In the genomic region with DNA sequence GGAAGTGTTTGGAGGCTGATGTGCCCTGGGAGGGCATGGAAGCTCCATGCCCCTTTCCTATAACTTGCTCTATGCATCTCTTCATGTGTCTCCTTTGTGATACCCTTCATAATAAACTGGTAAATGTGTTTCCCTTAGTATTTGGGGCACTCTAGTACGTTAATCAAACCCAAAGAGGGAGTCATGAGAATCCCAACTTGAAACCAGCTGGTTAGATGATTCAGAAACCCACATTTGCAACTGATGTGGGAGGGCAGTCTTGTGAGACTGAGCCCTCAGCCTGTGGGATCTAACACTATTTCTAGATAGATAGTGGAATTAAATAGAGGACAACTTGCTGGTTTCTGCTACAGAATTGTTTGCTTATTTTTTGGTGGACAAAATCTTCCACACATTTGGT, we compare ENCODE assay signal across 35 cellular contexts. TPM values are rescaled to one million over a fixed set of nuclear protein-coding genes. Genes with fewer than 3 reads are reported as not detected.
A peak's percentile ranks its signal among the peaks of the same experiment; 100 is the strongest.
DNase-seq lines count a peak whose midpoint lies in the region; ATAC-seq and TF ChIP-seq lines count a peak whose summit lies in the region.
"Had no signal": no experiment of that assay in that cellular context is flagged by ENCODE, and none has a peak within 500 bp of the region (broad histone marks: within the 10 kb centered on the region; RNA-seq: fewer than 3 reads in every experiment).

No MANE protein-coding gene starts in this region.

- no peaks in the 10 kb centered on the region for H3K36me3 Mint-ChIP-seq in activated T-helper 17 cell treated with anti-CD3 and anti-CD28 coated beads, Interleukin-2, amount 50 U/mL, for 72 hours (ENCODE audit: low read depth)
- no peaks in the 10 kb centered on the region for H3K36me3 Mint-ChIP-seq in type B pancreatic cell

- DNase-seq in A172 (ENCODE audit: low spot score) (peak; percentile 40), HS-27A (ENCODE audit: low read depth) (peak; percentile 34), myocyte (ENCODE audit: low read depth) (peak; percentile 72), testis (no peak), type B pancreatic cell (ENCODE audit: extremely low spot score, unreplicated experiment) (no peak)
- DNase-seq: activated CD4-positive, alpha-beta T cell treated with anti-CD3 and anti-CD28 coated beads, Interleukin-2, amount 10 ng/mL, durations not matched to agents 7 days and 5 days; activated naive CD4-positive, alpha-beta T cell; activated T-cell treated with anti-CD3 and anti-CD28 coated beads, Interleukin-2, amount 50 U/mL, for 1 hour; C1 segment of cervical spinal cord; central memory CD4-positive, alpha-beta T cell; COR-L47; DMS53; endodermal cell; esophagus squamous epithelium; HCEC 1CT; hypothalamus; immature natural killer cell; left colon; NCI-H1417 treated with DMSO at 0.1 percent for 48 hours; NCI-H2029 treated with DMSO at 0.1 percent for 48 hours; NCI-H526; SJCRH30; stimulated activated CD4-positive, alpha-beta T cell treated with anti-CD3 and anti-CD28 coated beads, Interleukin-4, amount 100 ng/mL, for 24 hours; SW 1271; WERI-Rb-1 had no signal

- no peak overlapping the region for H3K27ac Mint-ChIP-seq in activated T-helper 17 cell treated with anti-CD3 and anti-CD28 coated beads, Interleukin-2, amount 50 U/mL, for 72 hours
- H3K27ac Mint-ChIP-seq in type B pancreatic cell: no peak overlapping the region
- H3K27ac Mint-ChIP-seq: activated CD4-positive, alpha-beta T cell treated with anti-CD3 and anti-CD28 coated beads, Interleukin-2, amount 10 ng/mL, durations not matched to agents 7 days and 5 days; dendritic cell treated with granulocyte-macrophage colony-stimulating factor and Interleukin-4, amounts not matched to agents 40 ng/mL and 50 ng/mL, for 4 days; endodermal cell; immature natural killer cell; nephron had no signal

- peak; percentile 81 for ATAC-seq in activated T-helper 17 cell treated with anti-CD3 and anti-CD28 coated beads, Interleukin-2, amount 50 U/mL, for 72 hours (replicated peaks)
- ATAC-seq in GM18519 (IDR thresholded peaks at IDR 0.05; ENCODE audit: low FRiP score, unreplicated experiment): no peak
- ATAC-seq: HepG2, left colon had no signal

- TF ChIP-seq POLR2A in testis (IDR thresholded peaks at IDR 0.05): no peak

- no peaks in the 10 kb centered on the region for H3K27me3 ChIP-seq in testis
- H3K27me3 ChIP-seq: esophagus squamous epithelium, SJCRH30, suprapubic skin had no signal

- no peak overlapping the region for H3K4me3 Mint-ChIP-seq in activated T-helper 17 cell treated with anti-CD3 and anti-CD28 coated beads, Interleukin-2, amount 50 U/mL, for 72 hours
- no peak overlapping the region for H3K4me3 Mint-ChIP-seq in type B pancreatic cell
- H3K4me3 Mint-ChIP-seq: activated CD4-positive, alpha-beta T cell treated with anti-CD3 and anti-CD28 coated beads, Interleukin-2, amount 10 ng/mL, durations not matched to agents 7 days and 5 days; dendritic cell treated with granulocyte-macrophage colony-stimulating factor and Interleukin-4, amounts not matched to agents 40 ng/mL and 50 ng/mL, for 4 days; endodermal cell; immature natural killer cell; nephron had no signal

- no peaks in the 10 kb centered on the region for H3K36me3 ChIP-seq in testis (ENCODE audit: low read depth, missing control alignments)
- H3K36me3 ChIP-seq: esophagus squamous epithelium, SJCRH30, suprapubic skin, WERI-Rb-1 had no signal

- H3K4me1 ChIP-seq in testis: no peaks in the 10 kb centered on the region
- H3K4me1 ChIP-seq: esophagus squamous epithelium, SJCRH30, suprapubic skin had no signal

- H3K4me1 Mint-ChIP-seq in activated T-helper 17 cell treated with anti-CD3 and anti-CD28 coated beads, Interleukin-2, amount 50 U/mL, for 72 hours: no peaks in the 10 kb centered on the region
- H3K4me1 Mint-ChIP-seq in type B pancreatic cell (ENCODE audit: unreplicated experiment): no peaks in the 10 kb centered on the region
- H3K4me1 Mint-ChIP-seq: activated CD4-positive, alpha-beta T cell treated with anti-CD3 and anti-CD28 coated beads, Interleukin-2, amount 10 ng/mL, durations not matched to agents 7 days and 5 days; endodermal cell; immature natural killer cell; nephron had no signal

- intact Hi-C loops in testis (cut with DNase I; ENCODE audit: low total_unique reads): no loop called here

- WGBS in testis, 2 donors: 27 to 63% methylated on average over 1 of the region's 1 CpG

- TF ChIP-seq CTCF in testis (IDR thresholded peaks at IDR 0.05) (no peak), type B pancreatic cell (conservative IDR thresholded peaks at IDR 0.05) (no peak)

- no peak overlapping the region for H3K4me3 ChIP-seq in testis
- H3K4me3 ChIP-seq: esophagus squamous epithelium, SJCRH30, suprapubic skin had no signal

- no peaks in the 10 kb centered on the region for H3K27me3 Mint-ChIP-seq in activated T-helper 17 cell treated with anti-CD3 and anti-CD28 coated beads, Interleukin-2, amount 50 U/mL, for 72 hours
- no peaks in the 10 kb centered on the region for H3K27me3 Mint-ChIP-seq in type B pancreatic cell
- H3K27me3 Mint-ChIP-seq: activated CD4-positive, alpha-beta T cell treated with anti-CD3 and anti-CD28 coated beads, Interleukin-2, amount 10 ng/mL, durations not matched to agents 7 days and 5 days; dendritic cell treated with granulocyte-macrophage colony-stimulating factor and Interleukin-4, amounts not matched to agents 40 ng/mL and 50 ng/mL, for 4 days had no signal

- H3K9me3 ChIP-seq in testis: no peaks in the 10 kb centered on the region
- H3K9me3 ChIP-seq: esophagus squamous epithelium, SJCRH30, suprapubic skin had no signal

- no peaks in the 10 kb centered on the region for H3K9me3 Mint-ChIP-seq in activated T-helper 17 cell treated with anti-CD3 and anti-CD28 coated beads, Interleukin-2, amount 50 U/mL, for 72 hours
- peaks cover 8% of the 10 kb centered on the region for H3K9me3 Mint-ChIP-seq in type B pancreatic cell

- no peak overlapping the region for H3K27ac ChIP-seq in testis
- H3K27ac ChIP-seq: esophagus squamous epithelium, HL-60, SJCRH30, suprapubic skin, WERI-Rb-1 had no signal

RNA-seq across cellular contexts. Expression of a gene that starts 20.3 kb away (rescaled TPM):
- 26.2 and 32.3 TPM in 2 replicates for total RNA-seq in A172 (2014; rRNA removed; shearing (Covaris generic))
- not detected for total RNA-seq in activated T-helper 17 cell treated with anti-CD3 and anti-CD28 coated beads, Interleukin-2, amount 50 U/mL, for 72 hours
- total RNA-seq in myocyte (0.88 and 1.6 TPM in 2 replicates), testis (10 to 100 TPM; 23.0 to 42.0 TPM), type B pancreatic cell (ENCODE audit: low replicate concordance) (not detected in 2 replicates)
- polyA plus RNA-seq in myocyte (2012): 2.5 TPM
- 10.5 TPM for polyA plus RNA-seq in testis (ENCODE audit: insufficient read depth, low read depth, low replicate concordance)
- total RNA-seq: activated CD4-positive, alpha-beta T cell treated with anti-CD3 and anti-CD28 coated beads, Interleukin-2, amount 10 ng/mL, durations not matched to agents 7 days and 5 days; activated CD8-positive, alpha-beta memory T cell treated with anti-CD3 and anti-CD28 coated beads for 36 hours; esophagus squamous epithelium; HepG2; mucosa of gallbladder; SJCRH30; suprapubic skin; ureter had no signal
- polyA plus RNA-seq: HepG2, immature natural killer cell had no signal

Comparison
In these comparisons a context has a peak if more than half of its experiments do, and no peak if none do; other contexts are left out.
1. DNase-seq: peak in A172 (single experiment), HS-27A (single experiment) and myocyte (single experiment); none in testis (single experiment) and type B pancreatic cell (single experiment).